29 cellular contexts compared by ENCODE assay signal in the genomic region with DNA sequence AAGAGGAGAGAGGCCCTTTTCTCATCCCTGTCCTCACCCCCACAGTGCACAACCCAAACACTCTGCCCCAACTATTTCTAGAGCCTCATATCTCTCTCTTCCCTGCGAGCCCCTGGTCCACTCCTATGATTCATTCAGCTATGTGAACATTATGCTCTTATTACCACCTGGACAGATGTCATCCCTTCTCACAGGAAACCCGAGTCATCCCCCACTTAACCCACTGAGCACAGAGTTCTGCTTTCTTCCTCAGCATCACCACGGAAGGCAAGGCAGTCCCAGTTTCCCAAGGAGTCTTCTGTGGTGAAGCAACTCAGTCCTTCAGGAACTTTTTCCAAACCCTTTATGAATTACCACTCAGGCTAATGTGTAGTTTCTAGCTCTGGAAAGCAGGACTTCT. TPM values are rescaled to one million over a fixed set of nuclear protein-coding genes. Genes with fewer than 3 reads are reported as not detected.
A peak's percentile ranks its signal among the peaks of the same experiment; 100 is the strongest.
DNase-seq lines count a peak whose midpoint lies in the region; ATAC-seq, FAIRE-seq and TF ChIP-seq lines count a peak whose summit lies in the region.
"Had no signal": no experiment of that assay in that cellular context is flagged by ENCODE, and none has a peak within 500 bp of the region (broad histone marks: within the 10 kb centered on the region; RNA-seq: fewer than 3 reads in every experiment).

No MANE protein-coding gene starts in this region.

- no peak for ATAC-seq in naive thymus-derived CD8-positive, alpha-beta T cell
- ATAC-seq in HG03196 (IDR thresholded peaks at IDR 0.05; ENCODE audit: unreplicated experiment) (no peak), GM19328 (IDR thresholded peaks at IDR 0.05; ENCODE audit: unreplicated experiment) (no peak), GM18909 (IDR thresholded peaks at IDR 0.05; ENCODE audit: poor library complexity, unreplicated experiment) (no peak)
- ATAC-seq: A549; activated CD8-positive, alpha-beta T cell treated with anti-CD3 and anti-CD28 coated beads, Interleukin-2, amount 10 ng/mL, durations not matched to agents 7 days and 5 days; activated T-cell treated with anti-CD3 and anti-CD28 coated beads, Interleukin-2, amount 50 U/mL, for 4 hours; lower lobe of right lung; upper lobe of right lung had no signal

- no peak for TF ChIP-seq POLR2A in breast epithelium (IDR thresholded peaks at IDR 0.05)

- H3K9me3 ChIP-seq in breast epithelium = no peaks in the 10 kb centered on the region
- no peaks in the 10 kb centered on the region for H3K9me3 ChIP-seq in astrocyte (ENCODE audit: insufficient read depth, low read depth, low read length)
- H3K9me3 ChIP-seq: A549, ascending aorta, lower lobe of right lung, upper lobe of right lung had no signal

- no peaks in the 10 kb centered on the region for H3K36me3 ChIP-seq in breast epithelium
- H3K36me3 ChIP-seq in astrocyte (ENCODE audit: insufficient read depth, low read length) = no peaks in the 10 kb centered on the region
- H3K36me3 ChIP-seq: ascending aorta, lower lobe of right lung, upper lobe of right lung had no signal

- H3K4me3 Mint-ChIP-seq in MCF 10A (ENCODE audit: unreplicated experiment) (peak overlapping the region; percentile 5), astrocyte (ENCODE audit: unreplicated experiment) (peak overlapping the region; percentile 98)
- H3K4me3 Mint-ChIP-seq in naive thymus-derived CD8-positive, alpha-beta T cell = peak overlapping the region in 4 of 10 donors; percentile 8 to 92 (median 38)
- H3K4me3 Mint-ChIP-seq: activated T-cell treated with anti-CD3 and anti-CD28 coated beads, Interleukin-2, amount 50 U/mL, for 4 hours had no signal

- DNase-seq in MCF 10A (ENCODE audit: unreplicated experiment) = no peak
- no peak for DNase-seq in breast epithelium (ENCODE audit: low spot score in 2 of 2)
- no peak for DNase-seq in astrocyte (ENCODE audit: low read depth)
- DNase-seq in naive thymus-derived CD8-positive, alpha-beta T cell = no peak
- no peak for DNase-seq in midbrain (lab: John Stamatoyannopoulos, UW)
- DNase-seq: activated CD4-positive, CD25-positive, alpha-beta regulatory T cell; activated CD8-positive, alpha-beta T cell treated with anti-CD3 and anti-CD28 coated beads, Interleukin-2, amount 10 ng/mL, durations not matched to agents 7 days and 5 days; activated naive CD4-positive, alpha-beta T cell treated with anti-CD3 and anti-CD28 coated beads, Interleukin-2, amount 50 U/mL, for 16 hours; activated T-cell treated with anti-CD3 and anti-CD28 coated beads, Interleukin-2, amount 50 U/mL, for 4 hours; endodermal cell; GDM1; islet precursor cell; lower lobe of right lung; MV-4-11; naive B cell; NCI-H1930; NCI-H510A treated with DMSO at 0.1 percent for 48 hours; Right ventricle myocardium superior; stimulated activated CD4-positive, alpha-beta T cell treated with anti-CD3 and anti-CD28 coated beads, Interleukin-4, amount 100 ng/mL, for 24 hours; T-helper 2 cell; upper lobe of right lung had no signal

- H3K27ac ChIP-seq in breast epithelium (no peak overlapping the region), astrocyte (ENCODE audit: low read depth, low read length) (no peak overlapping the region)
- H3K27ac ChIP-seq: A549, ascending aorta, hepatocyte, lower lobe of right lung, upper lobe of right lung had no signal

- no TSS peak for BruUV-seq in MCF 10A (replicated peaks; lab: Mats Ljungman, UMichigan)

- H3K4me3 ChIP-seq in breast epithelium = no peak overlapping the region
- no peak overlapping the region for H3K4me3 ChIP-seq in astrocyte (ENCODE audit: insufficient read depth, low read depth, low read length)
- H3K4me3 ChIP-seq: A549, ascending aorta, hepatocyte, lower lobe of right lung, upper lobe of right lung had no signal

- H3K4me1 ChIP-seq in breast epithelium (no peaks in the 10 kb centered on the region), astrocyte (ENCODE audit: insufficient read depth, low read length) (peaks cover 27% of the 10 kb centered on the region)

- no peak overlapping the region for H2AFZ ChIP-seq in astrocyte (ENCODE audit: low read depth, low read length)
- H2AFZ ChIP-seq: hepatocyte had no signal

- no peaks in the 10 kb centered on the region for H3K9me3 Mint-ChIP-seq in MCF 10A (ENCODE audit: unreplicated experiment)
- H3K9me3 Mint-ChIP-seq in astrocyte (ENCODE audit: unreplicated experiment) = no peaks in the 10 kb centered on the region
- no peaks in the 10 kb centered on the region for H3K9me3 Mint-ChIP-seq in naive thymus-derived CD8-positive, alpha-beta T cell
- H3K9me3 Mint-ChIP-seq: activated T-cell treated with anti-CD3 and anti-CD28 coated beads, Interleukin-2, amount 50 U/mL, for 4 hours; endodermal cell had no signal

- FAIRE-seq in astrocyte (lab: Jason Lieb, UNC) = no peak
- FAIRE-seq: A549 had no signal

- H3K27me3 Mint-ChIP-seq in MCF 10A (ENCODE audit: insufficient read depth, unreplicated experiment) (no peaks in the 10 kb centered on the region), astrocyte (ENCODE audit: low read depth, unreplicated experiment) (no peaks in the 10 kb centered on the region)
- peaks cover 0 to 12% (median 0%) of the 10 kb centered on the region in 5 donors for H3K27me3 Mint-ChIP-seq in naive thymus-derived CD8-positive, alpha-beta T cell

- intact Hi-C loops in MCF 10A (cut with micrococcal nuclease) (no loop called here), breast epithelium (cut with DNase I; ENCODE audit: low total_unique reads) (no loop called here)

- H3K27me3 ChIP-seq in breast epithelium = no peaks in the 10 kb centered on the region
- peaks cover 8% of the 10 kb centered on the region for H3K27me3 ChIP-seq in astrocyte (ENCODE audit: insufficient read depth, low read length)
- H3K27me3 ChIP-seq: ascending aorta, upper lobe of right lung had no signal

- TF ChIP-seq CTCF in MCF 10A (IDR thresholded peaks at IDR 0.05; ENCODE audit: unreplicated experiment) = no peak
- TF ChIP-seq CTCF in breast epithelium (IDR thresholded peaks at IDR 0.05) = no peak
- TF ChIP-seq CTCF in astrocyte (IDR thresholded peaks at IDR 0.05; ENCODE audit: insufficient read depth, low read depth, low read length) = no peak

- CTCF ChIA-PET in MCF 10A (lab: Yijun Ruan, JAX) = interaction anchor here (0.6 to 7.6 kb wide), 4 partner anchors 40 to 320 kb away, joined by 3 to 22 read pairs (median 4); no protein-coding TSS in a partner anchor

- H3K9ac ChIP-seq in astrocyte (ENCODE audit: low read length) = no peak overlapping the region

- H3K27ac Mint-ChIP-seq in MCF 10A (ENCODE audit: low read depth, unreplicated experiment) (no peak overlapping the region), astrocyte (ENCODE audit: unreplicated experiment) (peak overlapping the region; percentile 75)
- peak overlapping the region in 6 of 10 donors; percentile 4 to 90 (median 54) for H3K27ac Mint-ChIP-seq in naive thymus-derived CD8-positive, alpha-beta T cell
- H3K27ac Mint-ChIP-seq: activated CD8-positive, alpha-beta T cell treated with anti-CD3 and anti-CD28 coated beads, Interleukin-2, amount 10 ng/mL, durations not matched to agents 7 days and 5 days; endodermal cell; progenitor cell of endocrine pancreas had no signal

- H3K4me2 ChIP-seq in astrocyte (ENCODE audit: low read length) = no peak overlapping the region
- H3K4me2 ChIP-seq: hepatocyte had no signal

- POLR2A ChIA-PET in MCF 10A (lab: Yijun Ruan, JAX) = no interaction called here
- POLR2A ChIA-PET in naive thymus-derived CD8-positive, alpha-beta T cell (lab: Charles Lee) = interaction anchor here (0.5 to 1.0 kb wide), 2 partner anchors 9 to 21 kb away, joined by 3 to 4 read pairs; no protein-coding TSS in a partner anchor

- peaks cover 22% of the 10 kb centered on the region for H4K20me1 ChIP-seq in astrocyte (ENCODE audit: insufficient read depth, low read length)

- H3K79me2 ChIP-seq in astrocyte (ENCODE audit: insufficient read depth, low read length) = peaks cover 30% of the 10 kb centered on the region

- H3K36me3 Mint-ChIP-seq in MCF 10A (ENCODE audit: insufficient read depth, unreplicated experiment) (peaks cover 7% of the 10 kb centered on the region), astrocyte (ENCODE audit: low read depth, unreplicated experiment) (peaks cover 2% of the 10 kb centered on the region)
- H3K36me3 Mint-ChIP-seq in naive thymus-derived CD8-positive, alpha-beta T cell = no peaks in the 10 kb centered on the region
- H3K36me3 Mint-ChIP-seq: naive B cell had no signal

- peaks cover 30% of the 10 kb centered on the region for H3K4me1 Mint-ChIP-seq in MCF 10A (ENCODE audit: insufficient read depth, unreplicated experiment)
- H3K4me1 Mint-ChIP-seq in astrocyte (ENCODE audit: low read depth, unreplicated experiment) = peaks cover 38% of the 10 kb centered on the region
- H3K4me1 Mint-ChIP-seq in naive thymus-derived CD8-positive, alpha-beta T cell = peaks cover 16 to 40% (median 33%) of the 10 kb centered on the region in 4 donors

RNA-seq across cellular contexts. Expression of a gene that starts 1.3 kb away (rescaled TPM):
- not detected in 2 replicates for total RNA-seq in MCF 10A (2022)
- 1 to 10 TPM in 2 of 3 donors, not detected in 1; 1.6 to 3.2 TPM for total RNA-seq in breast epithelium
- 0.58 and 1.8 TPM in 2 replicates for total RNA-seq in astrocyte
- not detected for total RNA-seq in naive thymus-derived CD8-positive, alpha-beta T cell
- not detected for polyA plus RNA-seq in naive thymus-derived CD8-positive, alpha-beta T cell
- total RNA-seq: activated CD8-positive, alpha-beta T cell treated with anti-CD3 and anti-CD28 coated beads, Interleukin-2, amount 10 ng/mL, durations not matched to agents 7 days and 5 days; activated T-cell treated with anti-CD3 and anti-CD28 coated beads, Interleukin-2, amount 50 U/mL, for 4 hours; ascending aorta; Right ventricle myocardium superior; upper lobe of right lung had no signal
- polyA plus RNA-seq: BJ, hepatocyte had no signal

RNA-seq across cellular contexts. Expression of a gene that starts 1.6 kb away (rescaled TPM):
- 19.3 and 20.3 TPM in 2 replicates for total RNA-seq in MCF 10A (2022)
- total RNA-seq in breast epithelium = 1 to 10 TPM; 8.2 to 9.2 (median 9.0) TPM
- 59.9 and 63.5 TPM in 2 replicates for total RNA-seq in astrocyte
- total RNA-seq in naive thymus-derived CD8-positive, alpha-beta T cell = 10 to 100 TPM; 18.4 to 18.5 TPM
- 1 to 10 TPM in 1 of 3 donors, under 1 TPM in 2; 0.59 to 1.1 (median 0.67) TPM for polyA plus RNA-seq in naive thymus-derived CD8-positive, alpha-beta T cell
